ENCODE assay signal across 8 cellular contexts in genomic region chr17:37220609-37220953, GRCh38.
DNase-seq lines count a peak whose midpoint lies in the region; ATAC-seq and TF ChIP-seq lines count a peak whose summit lies in the region.

No MANE protein-coding gene starts in this region.

- H3K27ac ChIP-seq in foreskin keratinocyte, result no peak overlapping the region

- H3K9me3 ChIP-seq in T-helper 17 cell (ENCODE audit: control insufficient read depth, low read length, poor library complexity, severe bottlenecking), result no peaks in the 10 kb centered on the region

- no peaks in the 10 kb centered on the region for H3K4me1 ChIP-seq in foreskin keratinocyte

- H3K4me3 Mint-ChIP-seq in T-helper 17 cell, result no peak overlapping the region

- H3K36me3 Mint-ChIP-seq in T-helper 17 cell (ENCODE audit: low read depth), result peaks cover 4% of the 10 kb centered on the region

- no peak overlapping the region for H3K4me3 ChIP-seq in HFF-Myc (replicated peaks; ENCODE audit: low read depth, low read length)

- no peaks in the 10 kb centered on the region for H3K27me3 Mint-ChIP-seq in T-helper 17 cell

- ATAC-seq in T-helper 17 cell (no peak), foreskin keratinocyte (no peak)

- peaks cover 6% of the 10 kb centered on the region for H3K4me1 Mint-ChIP-seq in T-helper 17 cell

- no peaks in the 10 kb centered on the region for H3K27me3 ChIP-seq in foreskin keratinocyte

- DNase-seq in CMK (ENCODE audit: low read depth) (peak; percentile 4), HFF-Myc (ENCODE audit: extremely low read depth, low read depth) (no peak), T-helper 17 cell (no peak), foreskin keratinocyte (no peak), superior temporal gyrus (ENCODE audit: extremely low spot score) (peak; percentile 65), NCI-H774 (lab: John Stamatoyannopoulos, UW) (no peak), GM19238 (ENCODE audit: insufficient read length, low spot score) (no peak), DMS114 treated with DMSO at 0.1 percent for 48 hours (lab: John Stamatoyannopoulos, UW; ENCODE audit: unreplicated experiment) (no peak)

- TF ChIP-seq CTCF in HFF-Myc (IDR thresholded peaks at IDR 0.05; ENCODE audit: low read depth, low read length, missing control alignments) (peak; percentile 40), foreskin keratinocyte (conservative IDR thresholded peaks at IDR 0.05) (peak; percentile 55)

- H3K27ac Mint-ChIP-seq in T-helper 17 cell, result peak overlapping the region; percentile 71

Comparison
In these comparisons a context has a peak if more than half of its experiments do, and no peak if none do; other contexts are left out.
1. DNase-seq: peak in CMK (single experiment) and superior temporal gyrus (single experiment); none in HFF-Myc (single experiment), T-helper 17 cell (0 of 3), foreskin keratinocyte (0 of 2), NCI-H774 (single experiment), GM19238 (single experiment) and DMS114 treated with DMSO at 0.1 percent for 48 hours (single experiment).